35 cellular contexts compared by ENCODE assay signal in the genomic region with DNA sequence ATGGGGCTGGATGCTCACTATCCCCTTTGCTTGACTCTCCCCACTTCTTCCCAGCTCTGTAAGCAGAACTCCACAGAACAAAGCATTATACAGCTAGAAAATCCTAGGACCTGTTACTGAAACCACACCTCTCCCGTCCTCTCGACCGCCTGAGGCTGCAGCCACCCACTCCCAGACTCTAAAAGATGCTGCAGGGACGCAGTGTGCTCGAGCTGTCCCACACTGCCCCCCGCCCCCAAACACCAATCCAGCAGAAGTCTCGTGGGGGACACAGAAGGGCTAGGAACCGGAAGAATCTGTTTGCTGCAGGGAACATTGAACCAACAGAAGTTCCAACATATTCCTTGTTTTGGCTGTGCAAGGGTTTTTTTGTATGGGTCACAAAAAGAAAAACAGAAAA. TPM values are rescaled to one million over a fixed set of nuclear protein-coding genes. Genes with fewer than 3 reads are reported as not detected.
"Had no signal": no experiment of that assay in that cellular context is flagged by ENCODE, and none has a peak within 500 bp of the region (broad histone marks: within the 10 kb centered on the region; RNA-seq: fewer than 3 reads in every experiment).

No MANE protein-coding gene starts in this region.

- FAIRE-seq: endometrium, endothelial cell of umbilical vein had no signal

- ATAC-seq: activated CD4-positive, alpha-beta T cell treated with anti-CD3 and anti-CD28 coated beads for 36 hours; activated CD8-positive, alpha-beta memory T cell treated with anti-CD3 and anti-CD28 coated beads, Interleukin-2, amount 10 ng/mL, durations not matched to agents 7 days and 5 days; activated CD8-positive, alpha-beta T cell treated with anti-CD3 and anti-CD28 coated beads, Interleukin-2, amount 10 ng/mL, durations not matched to agents 7 days and 5 days; activated naive CD8-positive, alpha-beta T cell treated with anti-CD3 and anti-CD28 coated beads, Interleukin-2, amount 50 U/mL, for 24 hours; foreskin keratinocyte; gastrocnemius medialis; heart left ventricle; T-cell had no signal

- H3K4me1 ChIP-seq: adrenal gland, ascending aorta, breast epithelium, gastrocnemius medialis, heart left ventricle had no signal

- H3K9me3 ChIP-seq: adrenal gland, ascending aorta, breast epithelium, gastrocnemius medialis, heart left ventricle had no signal

- H3K36me3 ChIP-seq: adrenal gland, ascending aorta, breast epithelium, cardiac muscle cell, gastrocnemius medialis, heart left ventricle had no signal

- DNase-seq: activated CD4-positive, alpha-beta memory T cell treated with anti-CD3 and anti-CD28 coated beads for 36 hours; activated CD4-positive, alpha-beta T cell treated with anti-CD3 and anti-CD28 coated beads for 36 hours; activated CD4-positive, alpha-beta T cell treated with anti-CD3 and anti-CD28 coated beads, Interleukin-2, amount 10 ng/mL, durations not matched to agents 24 days and 14 days; activated CD4-positive, CD25-positive, alpha-beta regulatory T cell; activated CD4-positive, CD25-positive, alpha-beta regulatory T cell treated with anti-CD3 and anti-CD28 coated beads, Interleukin-2, amount 50 U/mL, for 72 hours; activated CD8-positive, alpha-beta memory T cell treated with anti-CD3 and anti-CD28 coated beads, Interleukin-2, amount 10 ng/mL, durations not matched to agents 7 days and 5 days; activated CD8-positive, alpha-beta memory T cell treated with anti-CD3 and anti-CD28 coated beads, Interleukin-2, amount 50 U/mL, for 4 hours; activated CD8-positive, alpha-beta T cell treated with anti-CD3 and anti-CD28 coated beads, Interleukin-2, amount 10 ng/mL, durations not matched to agents 7 days and 5 days; activated effector memory CD4-positive, alpha-beta T cell treated with anti-CD3 and anti-CD28 coated beads, Interleukin-2, amount 50 U/mL, for 16 hours; activated naive CD4-positive, alpha-beta T cell treated with anti-CD3 and anti-CD28 coated beads for 36 hours; activated naive CD8-positive, alpha-beta T cell treated with anti-CD3 and anti-CD28 coated beads for 36 hours; activated naive CD8-positive, alpha-beta T cell treated with anti-CD3 and anti-CD28 coated beads, Interleukin-2, amount 50 U/mL, for 24 hours; activated T-cell treated with anti-CD3 and anti-CD28 coated beads, Interleukin-2, amount 50 U/mL, for 1 hour; activated T-cell treated with anti-CD3 and anti-CD28 coated beads, Interleukin-2, amount 50 U/mL, for 48 hours; adrenal gland; central memory CD4-positive, alpha-beta T cell; cerebellar nuclear complex; effector CD4-positive, alpha-beta T cell; foreskin keratinocyte; gastrocnemius medialis; glutamatergic neuron; heart left ventricle; SW 1271; T-cell; T1000 had no signal

- H3K4me3 ChIP-seq: adrenal gland, ascending aorta, breast epithelium, cardiac muscle cell, coronary artery, gastrocnemius medialis, heart left ventricle had no signal

- H3K27ac ChIP-seq: adrenal gland, ascending aorta, breast epithelium, cardiac muscle cell, coronary artery, epithelial cell of prostate, foreskin keratinocyte, gastrocnemius medialis, heart left ventricle had no signal

- H3K27me3 ChIP-seq: adrenal gland, ascending aorta, breast epithelium, cardiac muscle cell, foreskin keratinocyte, gastrocnemius medialis, heart left ventricle had no signal

RNA-seq across cellular contexts. Expression of gene CAMK2A, which starts 7.6 kb away (rescaled TPM):
- total RNA-seq: activated CD4-positive, alpha-beta memory T cell treated with anti-CD3 and anti-CD28 coated beads for 36 hours; activated CD4-positive, alpha-beta T cell treated with anti-CD3 and anti-CD28 coated beads for 36 hours; activated CD4-positive, alpha-beta T cell treated with anti-CD3 and anti-CD28 coated beads, Interleukin-2, amount 10 ng/mL, durations not matched to agents 24 days and 14 days; activated CD8-positive, alpha-beta memory T cell treated with anti-CD3 and anti-CD28 coated beads for 36 hours; activated CD8-positive, alpha-beta memory T cell treated with anti-CD3 and anti-CD28 coated beads, Interleukin-2, amount 10 ng/mL, durations not matched to agents 7 days and 5 days; activated CD8-positive, alpha-beta T cell treated with anti-CD3 and anti-CD28 coated beads, Interleukin-2, amount 10 ng/mL, durations not matched to agents 7 days and 5 days; activated naive CD4-positive, alpha-beta T cell treated with anti-CD3 and anti-CD28 coated beads for 36 hours; activated naive CD8-positive, alpha-beta T cell treated with anti-CD3 and anti-CD28 coated beads for 36 hours; activated T-helper 1 cell treated with anti-CD3 and anti-CD28 coated beads, Interleukin-12 subunit alpha, Interleukin-12 subunit beta, Interleukin-2, Interleukin-4 antibody, amounts not matched to agents 30 ng/mL and 10 ng/mL and 1 ng/mL, durations not matched to agents 14 hours and 24 hours and 36 hours; activated T-helper 2 cell treated with anti-CD3 and anti-CD28 coated beads, Interferon-gamma antibody, Interleukin-2, Interleukin-4, amounts not matched to agents 10 μg/mL and 5 μg/mL and 100 μg/mL, durations not matched to agents 14 hours and 24 hours and 36 hours; ascending aorta; endothelial cell of umbilical vein; T-cell had no signal
- polyA plus RNA-seq: endothelial cell of umbilical vein, foreskin keratinocyte had no signal

RNA-seq across cellular contexts. Expression of gene ARSI, which starts 20.7 kb away (rescaled TPM):
- total RNA-seq: activated CD4-positive, alpha-beta memory T cell treated with anti-CD3 and anti-CD28 coated beads for 36 hours; activated CD4-positive, alpha-beta T cell treated with anti-CD3 and anti-CD28 coated beads for 36 hours; activated CD4-positive, alpha-beta T cell treated with anti-CD3 and anti-CD28 coated beads, Interleukin-2, amount 10 ng/mL, durations not matched to agents 24 days and 14 days; activated CD8-positive, alpha-beta memory T cell treated with anti-CD3 and anti-CD28 coated beads for 36 hours; activated CD8-positive, alpha-beta memory T cell treated with anti-CD3 and anti-CD28 coated beads, Interleukin-2, amount 10 ng/mL, durations not matched to agents 7 days and 5 days; activated CD8-positive, alpha-beta T cell treated with anti-CD3 and anti-CD28 coated beads, Interleukin-2, amount 10 ng/mL, durations not matched to agents 7 days and 5 days; activated naive CD4-positive, alpha-beta T cell treated with anti-CD3 and anti-CD28 coated beads for 36 hours; activated naive CD8-positive, alpha-beta T cell treated with anti-CD3 and anti-CD28 coated beads for 36 hours; activated T-helper 1 cell treated with anti-CD3 and anti-CD28 coated beads, Interleukin-12 subunit alpha, Interleukin-12 subunit beta, Interleukin-2, Interleukin-4 antibody, amounts not matched to agents 30 ng/mL and 10 ng/mL and 1 ng/mL, durations not matched to agents 14 hours and 24 hours and 36 hours; activated T-helper 2 cell treated with anti-CD3 and anti-CD28 coated beads, Interferon-gamma antibody, Interleukin-2, Interleukin-4, amounts not matched to agents 10 μg/mL and 5 μg/mL and 100 μg/mL, durations not matched to agents 14 hours and 24 hours and 36 hours; ascending aorta; gastrocnemius medialis had no signal
